ENCODE assay signal across 16 cellular contexts in genomic region chr4:55405073-55405472, GRCh38. TPM values are rescaled to one million over a fixed set of nuclear protein-coding genes. Genes with fewer than 3 reads are reported as not detected.
DNase-seq lines count a peak whose midpoint lies in the region; FAIRE-seq and TF ChIP-seq lines count a peak whose summit lies in the region.
"Had no signal": no experiment of that assay in that cellular context is flagged by ENCODE, and none has a peak within 500 bp of the region (broad histone marks: within the 10 kb centered on the region; RNA-seq: fewer than 3 reads in every experiment).

No MANE protein-coding gene starts in this region.

- H2BK5ac ChIP-seq in H1 (ENCODE audit: low read depth, low read length): no peak overlapping the region

- TF ChIP-seq POLR2A in H1 (IDR thresholded peaks at IDR 0.05; ENCODE audit: control extremely low read depth in 1 of 2, low read depth in 2 of 2, low read length in 2 of 2): no peak

- H3K4me3 Mint-ChIP-seq in activated CD4-positive, alpha-beta T cell treated with anti-CD3 and anti-CD28 coated beads, Interleukin-2, amount 10 ng/mL, durations not matched to agents 24 days and 14 days: no peak overlapping the region
- H3K4me3 Mint-ChIP-seq in neural progenitor cell (no peak overlapping the region), type B pancreatic cell (no peak overlapping the region)
- H3K4me3 Mint-ChIP-seq: CD4-positive, CD25-positive, alpha-beta regulatory T cell; GM23338; H9 had no signal

- H3K27me3 ChIP-seq in H1 (replicated peaks in 1 of 4; ENCODE audit: control insufficient read depth in 3 of 4, extremely low read depth in 1 of 4, insufficient read depth in 3 of 4, low read length in 3 of 4) (no peaks in the 10 kb centered on the region), neural progenitor cell (no peaks in the 10 kb centered on the region)
- H3K27me3 ChIP-seq: BLaER1 treated with 17β-estradiol and CSF1 and Interleukin-3, amounts not matched to agents 10 nM and 100 nM had no signal

- H2BK15ac ChIP-seq in H1 (ENCODE audit: low read length): no peak overlapping the region

- peak; percentile 7 for FAIRE-seq in H1 (lab: Jason Lieb, UNC)
- FAIRE-seq: G401.6, GM12892 had no signal

- no peak overlapping the region for H2AFZ ChIP-seq in H1 (ENCODE audit: low read length)
- no peak overlapping the region for H2AFZ ChIP-seq in neural progenitor cell (replicated peaks)
- H2AFZ ChIP-seq: GM23338 had no signal

- H4K5ac ChIP-seq in H1 (ENCODE audit: insufficient read length, low read depth, low read length): no peak overlapping the region

- no peak for TF ChIP-seq EP300 in H1 (IDR thresholded peaks at IDR 0.05; ENCODE audit: borderline replicate concordance in 1 of 2, low read depth in 2 of 2, low read length in 2 of 2)

- no peak overlapping the region for H3K4ac ChIP-seq in H1 (replicated peaks; ENCODE audit: insufficient read length, low read depth, low read length)

- H2BK120ac ChIP-seq in H1 (replicated peaks; ENCODE audit: low read depth, low read length): no peak overlapping the region

- H3K4me2 ChIP-seq in H1 (ENCODE audit: insufficient read depth in 1 of 2, low read depth in 2 of 2, low read length in 2 of 2) (no peak overlapping the region), neural progenitor cell (no peak overlapping the region)
- H3K4me2 ChIP-seq: GM23338 had no signal

- H3K36me3 ChIP-seq in HEK293 (ENCODE audit: control insufficient read depth in 2 of 2, insufficient read depth in 1 of 2, low read length in 2 of 2): peaks cover 5 to 57% of the 10 kb centered on the region in 2 experiments; a peak in 2 of 3 replicates
- peaks cover 2 to 47% (median 14%) of the 10 kb centered on the region in 4 experiments; a peak in 6 of 8 replicates for H3K36me3 ChIP-seq in H1 (ENCODE audit: control insufficient read depth in 2 of 4, insufficient read depth in 4 of 4, low read length in 3 of 4)
- peaks cover 6% of the 10 kb centered on the region for H3K36me3 ChIP-seq in neural progenitor cell

- no peaks in the 10 kb centered on the region for H3K27me3 Mint-ChIP-seq in activated CD4-positive, alpha-beta T cell treated with anti-CD3 and anti-CD28 coated beads, Interleukin-2, amount 10 ng/mL, durations not matched to agents 24 days and 14 days
- peaks cover 4% of the 10 kb centered on the region for H3K27me3 Mint-ChIP-seq in neural progenitor cell (ENCODE audit: insufficient read depth, low read depth)
- H3K27me3 Mint-ChIP-seq in type B pancreatic cell: no peaks in the 10 kb centered on the region
- H3K27me3 Mint-ChIP-seq: CD4-positive, CD25-positive, alpha-beta regulatory T cell had no signal

- H3K4me3 ChIP-seq in HEK293 (ENCODE audit: low read depth, low read length): no peak overlapping the region
- H3K4me3 ChIP-seq in H1 (ENCODE audit: extremely low read depth in 1 of 4, insufficient read depth in 2 of 4, low read depth in 3 of 4, low read length in 4 of 4): no peak overlapping the region
- H3K4me3 ChIP-seq in neural progenitor cell: no peak overlapping the region
- H3K4me3 ChIP-seq: BLaER1 treated with 17β-estradiol and CSF1 and Interleukin-3, amounts not matched to agents 10 nM and 100 nM; GM23338 had no signal

- no peak overlapping the region for H2BK20ac ChIP-seq in H1 (ENCODE audit: low read length)

- no peak overlapping the region for H3K56ac ChIP-seq in H1 (replicated peaks; ENCODE audit: insufficient read length, low read depth, low read length)

- H3K36me3 Mint-ChIP-seq in activated CD4-positive, alpha-beta T cell treated with anti-CD3 and anti-CD28 coated beads, Interleukin-2, amount 10 ng/mL, durations not matched to agents 24 days and 14 days (ENCODE audit: low read depth): peaks cover 44% of the 10 kb centered on the region
- H3K36me3 Mint-ChIP-seq in neural progenitor cell (peaks cover 35% of the 10 kb centered on the region), type B pancreatic cell (peaks cover 43% of the 10 kb centered on the region)

- TF ChIP-seq CTCF in HEK293 (tag by site-specific recombination; IDR thresholded peaks at IDR 0.05): no peak
- no peak for TF ChIP-seq CTCF in H1 (IDR thresholded peaks at IDR 0.05; ENCODE audit: control extremely low read depth in 1 of 3, insufficient read depth in 1 of 3, low read depth in 1 of 3, low read length in 3 of 3)
- no peak for TF ChIP-seq CTCF in neural progenitor cell (IDR thresholded peaks at IDR 0.05)
- TF ChIP-seq CTCF in type B pancreatic cell (conservative IDR thresholded peaks at IDR 0.05): no peak

- peaks cover 38% of the 10 kb centered on the region for H3K4me1 Mint-ChIP-seq in activated CD4-positive, alpha-beta T cell treated with anti-CD3 and anti-CD28 coated beads, Interleukin-2, amount 10 ng/mL, durations not matched to agents 24 days and 14 days
- H3K4me1 Mint-ChIP-seq in neural progenitor cell (no peaks in the 10 kb centered on the region), type B pancreatic cell (ENCODE audit: unreplicated experiment) (peaks cover 11% of the 10 kb centered on the region)

- H3K4me1 ChIP-seq in HEK293 (ENCODE audit: control insufficient read depth, insufficient read depth, low read length) (0 out of 2 replicates have a peak, but pooled peaks cover 2% of the 10 kb centered on the region), H1 (replicated peaks in 1 of 4; ENCODE audit: control insufficient read depth in 3 of 4, insufficient read depth in 4 of 4, low read length in 3 of 4) (peaks cover 0 to 3% (median under 1%) of the 10 kb centered on the region in 4 experiments; a peak in 2 of 7 replicates), neural progenitor cell (peaks cover 11% of the 10 kb centered on the region)

- H2BK12ac ChIP-seq in H1 (ENCODE audit: low read depth, low read length): no peak overlapping the region

- H3K9me3 Mint-ChIP-seq in activated CD4-positive, alpha-beta T cell treated with anti-CD3 and anti-CD28 coated beads, Interleukin-2, amount 10 ng/mL, durations not matched to agents 24 days and 14 days: no peaks in the 10 kb centered on the region
- no peaks in the 10 kb centered on the region for H3K9me3 Mint-ChIP-seq in neural progenitor cell
- no peaks in the 10 kb centered on the region for H3K9me3 Mint-ChIP-seq in type B pancreatic cell
- H3K9me3 Mint-ChIP-seq: CD4-positive, CD25-positive, alpha-beta regulatory T cell; GM23338; H9 had no signal

- H3K9me3 ChIP-seq in HEK293 (ENCODE audit: control insufficient read depth, insufficient read depth, low read depth, low read length): no peaks in the 10 kb centered on the region
- no peaks in the 10 kb centered on the region for H3K9me3 ChIP-seq in H1 (ENCODE audit: insufficient read depth in 2 of 2, low read depth in 1 of 2, low read length in 1 of 2)
- no peaks in the 10 kb centered on the region for H3K9me3 ChIP-seq in neural progenitor cell (ENCODE audit: low read depth)
- H3K9me3 ChIP-seq: BLaER1 treated with 17β-estradiol and CSF1 and Interleukin-3, amounts not matched to agents 10 nM and 100 nM had no signal

- H3K23ac ChIP-seq in H1 (ENCODE audit: insufficient read length): no peak overlapping the region

- intact Hi-C loops in activated CD4-positive, alpha-beta T cell treated with anti-CD3 and anti-CD28 coated beads, Interleukin-2, amount 10 ng/mL, durations not matched to agents 24 days and 14 days (cut with micrococcal nuclease): no loop called here

- 91% methylated on average over 3 of the region's 3 CpGs; no CpG with 5 or more reads in 1 of the 2 experiments for WGBS in H1 (ENCODE audit: extremely low coverage in 1 of 2, insufficient coverage in 1 of 2, insufficient read length in 1 of 2, insufficient replicate concordance in 2 of 2, low coverage in 1 of 2, low lambda C conversion rate in 2 of 2, missing lambda C conversion rate in 1 of 2), 2 experiments

- no peaks in the 10 kb centered on the region for H3K23me2 ChIP-seq in H1 (ENCODE audit: low read depth, low read length)

- no peak overlapping the region for H3K18ac ChIP-seq in H1 (ENCODE audit: extremely low read depth, low read length)

- H4K91ac ChIP-seq in H1 (replicated peaks; ENCODE audit: insufficient read length, low read length): no peak overlapping the region

- POLR2A ChIA-PET in HEK293 (lab: Yijun Ruan, JAX) (no interaction called here), H1 (lab: Charles Lee; ENCODE audit: partially characterized antibody) (interaction anchor here (0.7 to 1.2 kb wide), 3 partner anchors 10 to 73 kb away, joined by 3 to 7 read pairs (median 3); partner anchors contain the start of gene TMEM165)

- H3K79me1 ChIP-seq in H1 (ENCODE audit: low read depth, low read length): peaks cover 3% of the 10 kb centered on the region

- H3F3A ChIP-seq in neural progenitor cell (ENCODE audit: low read depth): peaks cover 8% of the 10 kb centered on the region

- CTCF ChIA-PET in HEK293 (lab: Yijun Ruan, JAX): no interaction called here
- CTCF ChIA-PET in H1 (lab: Charles Lee; ENCODE audit: partially characterized antibody): interaction anchor here (2.3 kb wide), 1 partner anchor 433 kb away, joined by 6 read pairs; no protein-coding TSS in a partner anchor

- no peak for DNase-seq in activated CD4-positive, alpha-beta T cell treated with anti-CD3 and anti-CD28 coated beads, Interleukin-2, amount 10 ng/mL, durations not matched to agents 24 days and 14 days
- no peak for DNase-seq in activated CD4-positive, alpha-beta T cell treated with anti-CD3 and anti-CD28 coated beads, Interleukin-2, amount 50 U/mL, for 48 hours
- no peak for DNase-seq in H1 (ENCODE audit: low read depth in 1 of 2, low spot score in 2 of 2)
- no peak for DNase-seq in neural progenitor cell (ENCODE audit: low spot score)
- DNase-seq in type B pancreatic cell (ENCODE audit: extremely low spot score, unreplicated experiment): no peak
- no peak for DNase-seq in EL
- DNase-seq: 8988T; AML-193; CD4-positive, CD25-positive, alpha-beta regulatory T cell; DMS79; H9 had no signal

- H2AK5ac ChIP-seq in H1 (ENCODE audit: low read depth, low read length): no peak overlapping the region

- H3K14ac ChIP-seq in H1 (ENCODE audit: insufficient read length): no peak overlapping the region

- H3K27ac ChIP-seq in HEK293 (ENCODE audit: extremely low read depth, low read depth, low read length): no peak overlapping the region
- no peak overlapping the region for H3K27ac ChIP-seq in H1 (ENCODE audit: low read depth, low read length)
- no peak overlapping the region for H3K27ac ChIP-seq in neural progenitor cell
- H3K27ac ChIP-seq: BLaER1 treated with 17β-estradiol and CSF1 and Interleukin-3, amounts not matched to agents 10 nM and 100 nM had no signal

- H4K20me1 ChIP-seq in H1 (replicated peaks in 1 of 2; ENCODE audit: control insufficient read depth in 1 of 2, insufficient read depth in 2 of 2, low read length in 2 of 2) (peaks cover 12 to 17% of the 10 kb centered on the region in 2 experiments), neural progenitor cell (ENCODE audit: low read depth) (peaks cover 41% of the 10 kb centered on the region)

- H4K8ac ChIP-seq in H1 (ENCODE audit: extremely low read depth, insufficient read depth, low read length): no peak overlapping the region

- TF ChIP-seq RAD21 in H1 (IDR thresholded peaks at IDR 0.05 in 1 of 2, conservative IDR thresholded peaks at IDR 0.05 in 1 of 2; ENCODE audit: low read depth in 2 of 2, low read length in 2 of 2): no peak

- H3K9ac ChIP-seq in H1 (replicated peaks in 1 of 4; ENCODE audit: extremely low read depth in 1 of 4, low read depth in 3 of 4, low read length in 3 of 4) (no peak overlapping the region), neural progenitor cell (no peak overlapping the region)

- peaks cover 9 to 90% of the 10 kb centered on the region in 2 experiments for H3K79me2 ChIP-seq in H1 (ENCODE audit: control insufficient read depth in 1 of 2, insufficient read depth in 2 of 2, low read length in 2 of 2)
- H3K79me2 ChIP-seq in neural progenitor cell (ENCODE audit: low read depth): peaks cover 98% of the 10 kb centered on the region

- peak overlapping the region; percentile 53 for H3K27ac Mint-ChIP-seq in activated CD4-positive, alpha-beta T cell treated with anti-CD3 and anti-CD28 coated beads, Interleukin-2, amount 10 ng/mL, durations not matched to agents 24 days and 14 days
- peak overlapping the region; percentile 20 for H3K27ac Mint-ChIP-seq in neural progenitor cell
- no peak overlapping the region for H3K27ac Mint-ChIP-seq in type B pancreatic cell
- H3K27ac Mint-ChIP-seq: GM23338 had no signal

RNA-seq across cellular contexts. Expression of gene TMEM165, which starts 9.3 kb away (rescaled TPM):
- total RNA-seq in activated CD4-positive, alpha-beta T cell treated with anti-CD3 and anti-CD28 coated beads, Interleukin-2, amount 10 ng/mL, durations not matched to agents 24 days and 14 days: 87.2 and 99.1 TPM in 2 replicates
- total RNA-seq in H1 (2021; fragmentation: NEBNext Ultra II Directional; extraction: Animal tissue kit (Norgen Biotek cat#: 25700)): 77.7 and 85.5 TPM in 2 replicates
- 123 and 125 TPM in 2 replicates for polyA plus RNA-seq in H1 (2011; rRNA removed)
- 77.0 TPM for polyA plus RNA-seq in H1 (2011; cell fraction: cytosol; rRNA removed)
- polyA plus RNA-seq in H1 (2011; cell fraction: nucleus; rRNA removed): 62.2 TPM
- 46.1 to 68.7 TPM (median 50.2 TPM) in 4 replicates for polyA plus RNA-seq in H1 (2012, experiment 1 of 2)
- polyA plus RNA-seq in H1 (2012, experiment 2 of 2): 37.4 TPM
- 86.9 TPM for polyA plus RNA-seq in H1 (2013, experiment 1 of 2)
- 102 TPM for polyA plus RNA-seq in H1 (2013, experiment 2 of 2)
- polyA minus RNA-seq in H1 (2011; rRNA and poly(A)+ RNA removed): 144 TPM in 2 replicates
- 84.8 TPM for polyA minus RNA-seq in H1 (2011; cell fraction: cytosol; rRNA and poly(A)+ RNA removed)
- polyA minus RNA-seq in H1 (2011; cell fraction: nucleus; rRNA and poly(A)+ RNA removed): 152 TPM
- 85.6 and 110 TPM in 2 replicates for total RNA-seq in neural progenitor cell (ENCODE audit: low replicate concordance)
- total RNA-seq in type B pancreatic cell (ENCODE audit: low replicate concordance): 69.2 and 96.0 TPM in 2 replicates

RNA-seq across cellular contexts. Expression of gene SRD5A3, which starts 59.0 kb away (rescaled TPM):
- total RNA-seq in activated CD4-positive, alpha-beta T cell treated with anti-CD3 and anti-CD28 coated beads, Interleukin-2, amount 10 ng/mL, durations not matched to agents 24 days and 14 days: 26.6 and 27.4 TPM in 2 replicates
- total RNA-seq in H1 (2021; fragmentation: NEBNext Ultra II Directional; extraction: Animal tissue kit (Norgen Biotek cat#: 25700)): 19.4 and 19.6 TPM in 2 replicates
- polyA plus RNA-seq in H1 (2011; rRNA removed): 16.4 and 34.6 TPM in 2 replicates
- 12.9 TPM for polyA plus RNA-seq in H1 (2011; cell fraction: cytosol; rRNA removed)
- 6.5 TPM for polyA plus RNA-seq in H1 (2011; cell fraction: nucleus; rRNA removed)
- 16.0 to 26.6 TPM (median 25.0 TPM) in 4 replicates for polyA plus RNA-seq in H1 (2012, experiment 1 of 2)
- polyA plus RNA-seq in H1 (2012, experiment 2 of 2): 12.9 TPM
- polyA plus RNA-seq in H1 (2013, experiment 1 of 2): 34.3 TPM
- polyA plus RNA-seq in H1 (2013, experiment 2 of 2): 45.3 TPM
- 23.1 and 37.4 TPM in 2 replicates for polyA minus RNA-seq in H1 (2011; rRNA and poly(A)+ RNA removed)
- polyA minus RNA-seq in H1 (2011; cell fraction: cytosol; rRNA and poly(A)+ RNA removed): 8.6 TPM
- 5.8 TPM for polyA minus RNA-seq in H1 (2011; cell fraction: nucleus; rRNA and poly(A)+ RNA removed)
- total RNA-seq in neural progenitor cell (ENCODE audit: low replicate concordance) (13.2 and 22.7 TPM in 2 replicates), type B pancreatic cell (ENCODE audit: low replicate concordance) (19.8 and 25.7 TPM in 2 replicates)
